In the genomic region with DNA sequence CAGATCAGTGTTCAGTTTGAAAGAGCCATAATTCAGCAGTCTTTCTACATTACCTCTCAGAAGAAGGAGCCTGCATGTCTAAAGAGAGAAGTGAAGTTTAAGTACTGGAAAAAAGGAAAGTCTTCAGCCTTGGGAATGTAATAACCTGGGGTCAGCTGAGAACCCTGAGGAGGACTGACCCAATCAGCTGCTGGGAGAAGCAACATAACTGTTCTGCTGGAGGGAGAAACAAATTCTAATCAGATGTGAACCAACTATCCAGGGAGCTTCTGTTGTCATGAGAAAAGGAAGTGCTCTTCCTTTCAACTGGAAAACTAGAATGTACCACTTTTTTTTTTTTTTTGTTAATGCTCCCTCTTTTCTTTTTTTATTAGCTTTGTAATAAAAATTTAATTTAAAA, we compare ENCODE assay signal across 2 cellular contexts.
TF ChIP-seq lines count a peak whose summit lies in the region.

No MANE protein-coding gene starts in this region.

TF ChIP-seq in SK-N-SH treated with all-trans-retinoic acid at 6 μM for 48 hours, 23 proteins besides CTCF, POLR2A, EP300 and RAD21 (continued from another document):
- TF ChIP-seq, protein P1, sequence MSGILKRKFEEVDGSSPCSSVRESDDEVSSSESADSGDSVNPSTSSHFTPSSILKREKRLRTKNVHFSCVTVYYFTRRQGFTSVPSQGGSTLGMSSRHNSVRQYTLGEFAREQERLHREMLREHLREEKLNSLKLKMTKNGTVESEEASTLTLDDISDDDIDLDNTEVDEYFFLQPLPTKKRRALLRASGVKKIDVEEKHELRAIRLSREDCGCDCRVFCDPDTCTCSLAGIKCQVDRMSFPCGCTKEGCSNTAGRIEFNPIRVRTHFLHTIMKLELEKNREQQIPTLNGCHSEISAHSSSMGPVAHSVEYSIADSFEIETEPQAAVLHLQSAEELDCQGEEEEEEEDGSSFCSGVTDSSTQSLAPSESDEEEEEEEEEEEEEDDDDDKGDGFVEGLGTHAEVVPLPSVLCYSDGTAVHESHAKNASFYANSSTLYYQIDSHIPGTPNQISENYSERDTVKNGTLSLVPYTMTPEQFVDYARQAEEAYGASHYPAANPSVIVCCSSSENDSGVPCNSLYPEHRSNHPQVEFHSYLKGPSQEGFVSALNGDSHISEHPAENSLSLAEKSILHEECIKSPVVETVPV (CRISPR knock-in tag; IDR thresholded peaks at IDR 0.05) = no peak
- no peak for TF ChIP-seq PPARA (CRISPR knock-in tag; IDR thresholded peaks at IDR 0.05; ENCODE audit: borderline replicate concordance)
- TF ChIP-seq, protein P2, sequence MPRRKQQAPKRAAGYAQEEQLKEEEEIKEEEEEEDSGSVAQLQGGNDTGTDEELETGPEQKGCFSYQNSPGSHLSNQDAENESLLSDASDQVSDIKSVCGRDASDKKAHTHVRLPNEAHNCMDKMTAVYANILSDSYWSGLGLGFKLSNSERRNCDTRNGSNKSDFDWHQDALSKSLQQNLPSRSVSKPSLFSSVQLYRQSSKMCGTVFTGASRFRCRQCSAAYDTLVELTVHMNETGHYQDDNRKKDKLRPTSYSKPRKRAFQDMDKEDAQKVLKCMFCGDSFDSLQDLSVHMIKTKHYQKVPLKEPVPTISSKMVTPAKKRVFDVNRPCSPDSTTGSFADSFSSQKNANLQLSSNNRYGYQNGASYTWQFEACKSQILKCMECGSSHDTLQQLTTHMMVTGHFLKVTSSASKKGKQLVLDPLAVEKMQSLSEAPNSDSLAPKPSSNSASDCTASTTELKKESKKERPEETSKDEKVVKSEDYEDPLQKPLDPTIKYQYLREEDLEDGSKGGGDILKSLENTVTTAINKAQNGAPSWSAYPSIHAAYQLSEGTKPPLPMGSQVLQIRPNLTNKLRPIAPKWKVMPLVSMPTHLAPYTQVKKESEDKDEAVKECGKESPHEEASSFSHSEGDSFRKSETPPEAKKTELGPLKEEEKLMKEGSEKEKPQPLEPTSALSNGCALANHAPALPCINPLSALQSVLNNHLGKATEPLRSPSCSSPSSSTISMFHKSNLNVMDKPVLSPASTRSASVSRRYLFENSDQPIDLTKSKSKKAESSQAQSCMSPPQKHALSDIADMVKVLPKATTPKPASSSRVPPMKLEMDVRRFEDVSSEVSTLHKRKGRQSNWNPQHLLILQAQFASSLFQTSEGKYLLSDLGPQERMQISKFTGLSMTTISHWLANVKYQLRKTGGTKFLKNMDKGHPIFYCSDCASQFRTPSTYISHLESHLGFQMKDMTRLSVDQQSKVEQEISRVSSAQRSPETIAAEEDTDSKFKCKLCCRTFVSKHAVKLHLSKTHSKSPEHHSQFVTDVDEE (CRISPR knock-in tag; IDR thresholded peaks at IDR 0.05) = no peak
- TF ChIP-seq ISL1 (CRISPR knock-in tag; IDR thresholded peaks at IDR 0.05) = no peak
- TF ChIP-seq POU6F1 (CRISPR knock-in tag; IDR thresholded peaks at IDR 0.05; ENCODE audit: borderline replicate concordance, low read depth) = no peak
- TF ChIP-seq CSDC2 (CRISPR knock-in tag; IDR thresholded peaks at IDR 0.05) = no peak
- no peak for TF ChIP-seq ZNF70 (CRISPR knock-in tag; IDR thresholded peaks at IDR 0.05)
- no peak for TF ChIP-seq RARB (CRISPR knock-in tag; IDR thresholded peaks at IDR 0.05)
- TF ChIP-seq ZFP3 (CRISPR knock-in tag; IDR thresholded peaks at IDR 0.05) = no peak
- TF ChIP-seq ZNF8 (CRISPR knock-in tag; IDR thresholded peaks at IDR 0.05) = no peak
TF ChIP-seq in SK-N-SH treated with all-trans-retinoic acid at 6 μM for 48 hours: peak in this region for 0.

TF ChIP-seq in SK-N-SH, 30 proteins besides CTCF, POLR2A, EP300 and RAD21 (continued from another document):
- TF ChIP-seq PBX3 (IDR thresholded peaks at IDR 0.05) (no peak), JUND (IDR thresholded peaks at IDR 0.05) (no peak), RFX5 (IDR thresholded peaks at IDR 0.05; ENCODE audit: low read length) (no peak), SMC3 (IDR thresholded peaks at IDR 0.05; ENCODE audit: low read depth, low read length) (no peak), TCF12 (IDR thresholded peaks at IDR 0.05) (no peak), IRF3 (IDR thresholded peaks at IDR 0.05; ENCODE audit: low read depth, low read length) (no peak), RXRA (IDR thresholded peaks at IDR 0.05; ENCODE audit: borderline replicate concordance, low read depth) (no peak), GATA2 (CRISPR knock-in tag; IDR thresholded peaks at IDR 0.05) (no peak)
- TF ChIP-seq, protein P3, sequence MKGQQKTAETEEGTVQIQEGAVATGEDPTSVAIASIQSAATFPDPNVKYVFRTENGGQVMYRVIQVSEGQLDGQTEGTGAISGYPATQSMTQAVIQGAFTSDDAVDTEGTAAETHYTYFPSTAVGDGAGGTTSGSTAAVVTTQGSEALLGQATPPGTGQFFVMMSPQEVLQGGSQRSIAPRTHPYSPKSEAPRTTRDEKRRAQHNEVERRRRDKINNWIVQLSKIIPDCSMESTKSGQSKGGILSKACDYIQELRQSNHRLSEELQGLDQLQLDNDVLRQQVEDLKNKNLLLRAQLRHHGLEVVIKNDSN (IDR thresholded peaks at IDR 0.05; ENCODE audit: borderline replicate concordance, low read depth) = no peak
- TF ChIP-seq, protein P4, sequence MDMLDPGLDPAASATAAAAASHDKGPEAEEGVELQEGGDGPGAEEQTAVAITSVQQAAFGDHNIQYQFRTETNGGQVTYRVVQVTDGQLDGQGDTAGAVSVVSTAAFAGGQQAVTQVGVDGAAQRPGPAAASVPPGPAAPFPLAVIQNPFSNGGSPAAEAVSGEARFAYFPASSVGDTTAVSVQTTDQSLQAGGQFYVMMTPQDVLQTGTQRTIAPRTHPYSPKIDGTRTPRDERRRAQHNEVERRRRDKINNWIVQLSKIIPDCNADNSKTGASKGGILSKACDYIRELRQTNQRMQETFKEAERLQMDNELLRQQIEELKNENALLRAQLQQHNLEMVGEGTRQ (IDR thresholded peaks at IDR 0.05; ENCODE audit: borderline replicate concordance, low read depth, low read length) = no peak
- TF ChIP-seq, protein P5, sequence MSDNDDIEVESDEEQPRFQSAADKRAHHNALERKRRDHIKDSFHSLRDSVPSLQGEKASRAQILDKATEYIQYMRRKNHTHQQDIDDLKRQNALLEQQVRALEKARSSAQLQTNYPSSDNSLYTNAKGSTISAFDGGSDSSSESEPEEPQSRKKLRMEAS (IDR thresholded peaks at IDR 0.05; ENCODE audit: low read depth) = no peak
